In genomic region chr1:178607718-178608408, GRCh38 we compare ENCODE assay signal across 8 cellular contexts.
A peak's percentile ranks its signal among the peaks of the same experiment; 100 is the strongest.
DNase-seq lines count a peak whose midpoint lies in the region; ATAC-seq, FAIRE-seq and TF ChIP-seq lines count a peak whose summit lies in the region.

No MANE protein-coding gene starts in this region.

- H3K27ac ChIP-seq in colonic mucosa (peak overlapping the region; percentile 55), right atrium auricular region (no peak overlapping the region), pancreas (no peak overlapping the region)

- no peak overlapping the region for H3K4me3 ChIP-seq in colonic mucosa
- H3K4me3 ChIP-seq in right atrium auricular region, result no peak overlapping the region
- no peak overlapping the region for H3K4me3 ChIP-seq in pancreas

- H3K9me3 ChIP-seq in colonic mucosa (no peaks in the 10 kb centered on the region), right atrium auricular region (no peaks in the 10 kb centered on the region), pancreas (no peaks in the 10 kb centered on the region)

- FAIRE-seq in pancreas (lab: Jason Lieb, UNC), result no peak

- no peaks in the 10 kb centered on the region for H3K4me1 ChIP-seq in colonic mucosa
- H3K4me1 ChIP-seq in right atrium auricular region, result peaks cover 0 to 6% of the 10 kb centered on the region in 2 donors
- H3K4me1 ChIP-seq in pancreas, result no peaks in the 10 kb centered on the region

- H3K9ac ChIP-seq in colonic mucosa (ENCODE audit: low read depth in 2 of 2, low read length in 2 of 2), result no peak overlapping the region

- no peaks in the 10 kb centered on the region for H3K27me3 ChIP-seq in colonic mucosa
- no peaks in the 10 kb centered on the region for H3K27me3 ChIP-seq in right atrium auricular region
- no peaks in the 10 kb centered on the region for H3K27me3 ChIP-seq in pancreas

- TF ChIP-seq CTCF in colonic mucosa (IDR thresholded peaks at IDR 0.05) (no peak), right atrium auricular region (IDR thresholded peaks at IDR 0.05) (no peak), pancreas (IDR thresholded peaks at IDR 0.05) (no peak)

- peak; percentile 50 for ATAC-seq in GM21381 (IDR thresholded peaks at IDR 0.05; ENCODE audit: unreplicated experiment)
- peak; percentile 33 for ATAC-seq in HG03469 (IDR thresholded peaks at IDR 0.05; ENCODE audit: unreplicated experiment)
- no peak for ATAC-seq in pancreas

- WGBS in pancreas, 2 donors, result 87 to 89% methylated on average over 6 of the region's 6 CpGs

- H3K36me3 ChIP-seq in colonic mucosa, result no peaks in the 10 kb centered on the region
- no peaks in the 10 kb centered on the region for H3K36me3 ChIP-seq in right atrium auricular region
- no peaks in the 10 kb centered on the region for H3K36me3 ChIP-seq in pancreas

- intact Hi-C loops in colonic mucosa (cut with DNase I) (no loop called here), pancreas (cut with DNase I) (no loop called here)

- DNase-seq in EL, result peak; percentile 47
- DNase-seq in colonic mucosa, result no peak
- DNase-seq in right atrium auricular region (ENCODE audit: low spot score), result no peak
- DNase-seq in NCI-H1694 (lab: John Stamatoyannopoulos, UW), result no peak
- no peak for DNase-seq in NCI-H2107 (lab: John Stamatoyannopoulos, UW)
- no peak for DNase-seq in pancreas

Comparison
In these comparisons a context has a peak if more than half of its experiments do, and no peak if none do; other contexts are left out.
1. ATAC-seq: peak in GM21381 (single experiment) and HG03469 (single experiment); none in pancreas (0 of 4).